ENCODE assay signal across 27 cellular contexts in the genomic region with DNA sequence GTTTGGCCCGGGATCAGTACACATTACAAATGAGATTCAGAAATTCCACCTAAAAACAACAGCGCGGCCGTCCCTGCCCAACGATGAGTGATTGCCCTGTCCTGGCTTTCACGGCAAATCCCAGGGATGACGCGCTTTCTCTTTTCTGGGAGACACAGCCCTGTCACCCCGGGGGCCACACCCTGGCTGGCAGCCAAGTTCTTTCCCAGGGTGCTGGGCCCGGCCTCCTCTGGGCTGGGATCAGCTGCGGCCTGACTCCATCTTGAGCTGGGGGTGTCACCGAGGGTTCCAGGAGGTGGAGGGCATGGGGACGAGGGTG.
DNase-seq lines count a peak whose midpoint lies in the region; ATAC-seq, FAIRE-seq and TF ChIP-seq lines count a peak whose summit lies in the region.
"Had no signal": no experiment of that assay in that cellular context is flagged by ENCODE, and none has a peak within 500 bp of the region (broad histone marks: within the 10 kb centered on the region; RNA-seq: fewer than 3 reads in every experiment).

No MANE protein-coding gene starts in this region.

- H3K27me3 ChIP-seq in brain microvascular endothelial cell (replicated peaks), result no peaks in the 10 kb centered on the region
- H3K27me3 ChIP-seq: colonic mucosa, neural progenitor cell, upper lobe of left lung had no signal

- ATAC-seq in A549, result peak in 1 of 2 experiments; percentile 63; a peak in 3 of 6 replicates
- ATAC-seq in HG03378 (IDR thresholded peaks at IDR 0.05; ENCODE audit: unreplicated experiment), result no peak
- ATAC-seq in GM18519 (IDR thresholded peaks at IDR 0.05; ENCODE audit: low FRiP score, unreplicated experiment), result no peak
- ATAC-seq: activated CD8-positive, alpha-beta T cell treated with anti-CD3 and anti-CD28 coated beads for 36 hours; activated naive CD8-positive, alpha-beta T cell treated with anti-CD3 and anti-CD28 coated beads, Interleukin-2, amount 50 U/mL, for 24 hours; gastroesophageal sphincter had no signal

- TF ChIP-seq EP300 in A549 (IDR thresholded peaks at IDR 0.05), result peak in 1 of 2 experiments; percentile 62; a peak in 1 of 5 replicates

- FAIRE-seq in A549 (lab: Jason Lieb, UNC), result no peak
- FAIRE-seq in GM12891 (lab: Jason Lieb, UNC), result no peak
- FAIRE-seq: A204.1 had no signal

- WGBS in A549 (ENCODE audit: missing lambda C conversion rate), result 42% methylated on average over 5 of the region's 13 CpGs

- peak overlapping the region; percentile 81 to 93 for H3K27ac ChIP-seq in A549
- no peak overlapping the region for H3K27ac ChIP-seq in brain microvascular endothelial cell
- H3K27ac ChIP-seq: colonic mucosa, neural progenitor cell, skin epidermis, upper lobe of left lung had no signal

- TF ChIP-seq POLR2A in A549 (IDR thresholded peaks at IDR 0.05; ENCODE audit: low read length) (no peak), GM12891 (IDR thresholded peaks at IDR 0.05; ENCODE audit: low read depth, low read length) (no peak)

- TF ChIP-seq RAD21 in A549 (conservative IDR thresholded peaks at IDR 0.05 in 1 of 2, IDR thresholded peaks at IDR 0.05 in 1 of 2), result no peak

- CTCF ChIA-PET in A549 (lab: Yijun Ruan, JAX), result interaction anchor here (0.7 to 0.8 kb wide), 2 partner anchors 17 to 342 kb away, joined by 3 read pairs; no protein-coding TSS in a partner anchor

- peaks cover 56% of the 10 kb centered on the region for H3K4me1 ChIP-seq in A549
- H3K4me1 ChIP-seq: colonic mucosa had no signal

- DNase-seq in A549 (ENCODE audit: low read depth in 1 of 2, low spot score in 1 of 2), result peak in 1 of 2 experiments; percentile 76
- DNase-seq in EL, result peak; percentile 70
- DNase-seq in brain microvascular endothelial cell, result peak; percentile 20
- DNase-seq in kidney tubule cell (ENCODE audit: low spot score), result peak; percentile 29
- DNase-seq in retina, result no peak
- DNase-seq in GM12891 (ENCODE audit: insufficient read length, low spot score), result no peak
- DNase-seq: activated CD4-positive, CD25-positive, alpha-beta regulatory T cell treated with anti-CD3 and anti-CD28 coated beads, Interleukin-2, amount 50 U/mL, for 72 hours; activated CD8-positive, alpha-beta T cell treated with anti-CD3 and anti-CD28 coated beads for 36 hours; activated gamma-delta T cell treated with Interleukin-2 at 50 U/mL for 16 hours; activated naive CD8-positive, alpha-beta T cell treated with anti-CD3 and anti-CD28 coated beads, Interleukin-2, amount 50 U/mL, for 24 hours; Calu3; colonic mucosa; effector memory CD4-positive, alpha-beta T cell; erythroblast; islet precursor cell; KBM-7; MM.1S; NCI-H1417; NCI-H526 treated with DMSO at 0.1 percent for 48 hours; T-helper 1 cell had no signal

- no peaks in the 10 kb centered on the region for H3K36me3 ChIP-seq in brain microvascular endothelial cell (replicated peaks)
- H3K36me3 ChIP-seq: colonic mucosa, gastroesophageal sphincter, neural progenitor cell, upper lobe of left lung had no signal

- POLR2A ChIA-PET in A549 (lab: Yijun Ruan, JAX), result no interaction called here

- in situ Hi-C loops in brain microvascular endothelial cell (cut with HindIII; ENCODE audit: low pct_ligation_motif_present, low sequenced_read_pairs), result no loop called here

- H3K4me3 ChIP-seq in A549 (no peak overlapping the region), brain microvascular endothelial cell (ENCODE audit: low read depth, low read length) (no peak overlapping the region)
- H3K4me3 ChIP-seq: colonic mucosa, gastroesophageal sphincter, neural progenitor cell, skin epidermis, upper lobe of left lung had no signal

- TF ChIP-seq CTCF in A549 (IDR thresholded peaks at IDR 0.05) (no peak), brain microvascular endothelial cell (IDR thresholded peaks at IDR 0.05; ENCODE audit: low read depth, low read length, missing control alignments) (no peak)

- H3K9me3 ChIP-seq in A549, result no peaks in the 10 kb centered on the region
- H3K9me3 ChIP-seq: colonic mucosa, gastroesophageal sphincter, upper lobe of left lung had no signal

- peak overlapping the region; percentile 27 for H3K4me2 ChIP-seq in A549
- H3K4me2 ChIP-seq: neural progenitor cell had no signal

TF ChIP-seq in A549, 52 proteins besides CTCF, POLR2A, EP300 and RAD21:
- TF ChIP-seq HOXB13 (CRISPR knock-in tag; IDR thresholded peaks at IDR 0.05; ENCODE audit: low read depth) (peak; percentile 71), PHF8 (IDR thresholded peaks at IDR 0.05; ENCODE audit: borderline replicate concordance, low read depth) (no peak), TFCP2L1 (CRISPR knock-in tag; IDR thresholded peaks at IDR 0.05) (no peak), KDM1A (IDR thresholded peaks at IDR 0.05; ENCODE audit: low read depth) (no peak), HEYL (CRISPR knock-in tag; IDR thresholded peaks at IDR 0.05) (no peak), JUN (IDR thresholded peaks at IDR 0.05) (0 out of 5 replicates have a peak, but pooled peaks of 1 of the 2 experiments have one; percentile 31), HOXB5 (CRISPR knock-in tag; IDR thresholded peaks at IDR 0.05) (peak; percentile 88; the same call in 1 of the 2 replicates), FOSL2 (IDR thresholded peaks at IDR 0.05) (no peak), FOSL2 (CRISPR knock-in tag; IDR thresholded peaks at IDR 0.05) (peak; percentile 55), GATA3 (IDR thresholded peaks at IDR 0.05; ENCODE audit: borderline replicate concordance) (peak; percentile 77), FOSB (CRISPR knock-in tag; IDR thresholded peaks at IDR 0.05) (no peak), CHD4 (IDR thresholded peaks at IDR 0.05; ENCODE audit: borderline replicate concordance) (no peak), ZSCAN20 (CRISPR knock-in tag; IDR thresholded peaks at IDR 0.05) (no peak)
- TF ChIP-seq, protein P1, sequence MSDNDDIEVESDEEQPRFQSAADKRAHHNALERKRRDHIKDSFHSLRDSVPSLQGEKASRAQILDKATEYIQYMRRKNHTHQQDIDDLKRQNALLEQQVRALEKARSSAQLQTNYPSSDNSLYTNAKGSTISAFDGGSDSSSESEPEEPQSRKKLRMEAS (IDR thresholded peaks at IDR 0.05), result peak; percentile 34; the same call in 1 of the 2 replicates
- TF ChIP-seq, protein P2, sequence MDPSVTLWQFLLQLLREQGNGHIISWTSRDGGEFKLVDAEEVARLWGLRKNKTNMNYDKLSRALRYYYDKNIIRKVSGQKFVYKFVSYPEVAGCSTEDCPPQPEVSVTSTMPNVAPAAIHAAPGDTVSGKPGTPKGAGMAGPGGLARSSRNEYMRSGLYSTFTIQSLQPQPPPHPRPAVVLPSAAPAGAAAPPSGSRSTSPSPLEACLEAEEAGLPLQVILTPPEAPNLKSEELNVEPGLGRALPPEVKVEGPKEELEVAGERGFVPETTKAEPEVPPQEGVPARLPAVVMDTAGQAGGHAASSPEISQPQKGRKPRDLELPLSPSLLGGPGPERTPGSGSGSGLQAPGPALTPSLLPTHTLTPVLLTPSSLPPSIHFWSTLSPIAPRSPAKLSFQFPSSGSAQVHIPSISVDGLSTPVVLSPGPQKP (IDR thresholded peaks at IDR 0.05; ENCODE audit: low read depth, low read length), result no peak

TF ChIP-seq in GM12891, 5 proteins besides CTCF, POLR2A, EP300 and RAD21:
- no peak for TF ChIP-seq SPI1 (IDR thresholded peaks at IDR 0.05; ENCODE audit: low read depth, low read length)
- TF ChIP-seq TAF1 (IDR thresholded peaks at IDR 0.05; ENCODE audit: low read depth, low read length), result no peak
- no peak for TF ChIP-seq POU2F2 (IDR thresholded peaks at IDR 0.05; ENCODE audit: low read depth, low read length)
- TF ChIP-seq POLR2AphosphoS5 (IDR thresholded peaks at IDR 0.05; ENCODE audit: low read depth, low read length), result no peak
- no peak for TF ChIP-seq PAX5 (IDR thresholded peaks at IDR 0.05; ENCODE audit: insufficient read depth, low read length, severe bottlenecking)

Comparison
In these comparisons a context has a peak if more than half of its experiments do, and no peak if none do; other contexts are left out.
1. DNase-seq: peak in EL (single experiment), brain microvascular endothelial cell (single experiment) and kidney tubule cell (single experiment); none in retina (single experiment) and GM12891 (single experiment).